In genomic region chr14:100022772-100023451, GRCh38 we compare ENCODE assay signal across 11 cellular contexts. TPM values are rescaled to one million over a fixed set of nuclear protein-coding genes. Genes with fewer than 3 reads are reported as not detected.
DNase-seq lines count a peak whose midpoint lies in the region; ATAC-seq and TF ChIP-seq lines count a peak whose summit lies in the region.
"Had no signal": no experiment of that assay in that cellular context is flagged by ENCODE, and none has a peak within 500 bp of the region (broad histone marks: within the 10 kb centered on the region; RNA-seq: fewer than 3 reads in every experiment).

No MANE protein-coding gene starts in this region.

- no peaks in the 10 kb centered on the region for H3K27me3 Mint-ChIP-seq in activated T-cell treated with anti-CD3 and anti-CD28 coated beads, Interleukin-2, amount 50 U/mL, for 72 hours (ENCODE audit: low read depth)
- no peaks in the 10 kb centered on the region for H3K27me3 Mint-ChIP-seq in activated CD4-positive, alpha-beta T cell treated with anti-CD3 and anti-CD28 coated beads, Interleukin-2, amount 10 ng/mL, durations not matched to agents 7 days and 5 days
- H3K27me3 Mint-ChIP-seq: activated CD4-positive, alpha-beta memory T cell treated with anti-CD3 and anti-CD28 coated beads for 36 hours; activated naive CD8-positive, alpha-beta T cell treated with anti-CD3 and anti-CD28 coated beads for 36 hours had no signal

- H3K9ac ChIP-seq in skeletal muscle satellite cell (ENCODE audit: low read depth, low read length): peak overlapping the region; percentile 25

- no peaks in the 10 kb centered on the region for H3K36me3 Mint-ChIP-seq in activated T-cell treated with anti-CD3 and anti-CD28 coated beads, Interleukin-2, amount 50 U/mL, for 72 hours (ENCODE audit: insufficient read depth in 2 of 2)
- no peaks in the 10 kb centered on the region for H3K36me3 Mint-ChIP-seq in activated CD4-positive, alpha-beta T cell treated with anti-CD3 and anti-CD28 coated beads, Interleukin-2, amount 10 ng/mL, durations not matched to agents 7 days and 5 days (ENCODE audit: low read depth)
- H3K36me3 Mint-ChIP-seq: activated CD4-positive, alpha-beta memory T cell treated with anti-CD3 and anti-CD28 coated beads for 36 hours; activated naive CD8-positive, alpha-beta T cell treated with anti-CD3 and anti-CD28 coated beads for 36 hours had no signal

- peak; percentile 72 for DNase-seq in NCI-H446 treated with DMSO at 0.1 percent for 48 hours (lab: John Stamatoyannopoulos, UW)
- DNase-seq in foreskin keratinocyte: peak; percentile 17 to 52
- no peak for DNase-seq in activated T-cell treated with anti-CD3 and anti-CD28 coated beads, Interleukin-2, amount 50 U/mL, for 72 hours
- no peak for DNase-seq in KBM-7
- DNase-seq in activated CD4-positive, alpha-beta T cell treated with anti-CD3 and anti-CD28 coated beads, Interleukin-2, amount 10 ng/mL, durations not matched to agents 7 days and 5 days: no peak
- DNase-seq: activated CD4-positive, alpha-beta memory T cell treated with anti-CD3 and anti-CD28 coated beads for 36 hours; activated naive CD8-positive, alpha-beta T cell treated with anti-CD3 and anti-CD28 coated beads for 36 hours; kidney had no signal

- peaks cover 12% of the 10 kb centered on the region for H3K4me1 Mint-ChIP-seq in activated T-cell treated with anti-CD3 and anti-CD28 coated beads, Interleukin-2, amount 50 U/mL, for 72 hours (ENCODE audit: low read depth)
- H3K4me1 Mint-ChIP-seq in activated CD4-positive, alpha-beta T cell treated with anti-CD3 and anti-CD28 coated beads, Interleukin-2, amount 10 ng/mL, durations not matched to agents 7 days and 5 days: peaks cover 8% of the 10 kb centered on the region

- H3K27me3 ChIP-seq in foreskin keratinocyte: no peaks in the 10 kb centered on the region
- H3K27me3 ChIP-seq in skeletal muscle satellite cell (ENCODE audit: control insufficient read depth, insufficient read depth, low read length): no peaks in the 10 kb centered on the region
- H3K27me3 ChIP-seq: vagina had no signal

- no peaks in the 10 kb centered on the region for H3K9me3 Mint-ChIP-seq in activated T-cell treated with anti-CD3 and anti-CD28 coated beads, Interleukin-2, amount 50 U/mL, for 72 hours
- H3K9me3 Mint-ChIP-seq in activated CD4-positive, alpha-beta T cell treated with anti-CD3 and anti-CD28 coated beads, Interleukin-2, amount 10 ng/mL, durations not matched to agents 7 days and 5 days: no peaks in the 10 kb centered on the region
- H3K9me3 Mint-ChIP-seq: activated CD4-positive, alpha-beta memory T cell treated with anti-CD3 and anti-CD28 coated beads for 36 hours; activated naive CD8-positive, alpha-beta T cell treated with anti-CD3 and anti-CD28 coated beads for 36 hours had no signal

- peak; percentile 42 for ATAC-seq in foreskin keratinocyte
- no peak for ATAC-seq in activated T-cell treated with anti-CD3 and anti-CD28 coated beads, Interleukin-2, amount 50 U/mL, for 72 hours (replicated peaks in 1 of 2)

- TF ChIP-seq CTCF in HEK293 (tag by site-specific recombination; IDR thresholded peaks at IDR 0.05) (no peak), foreskin keratinocyte (conservative IDR thresholded peaks at IDR 0.05) (no peak)

- POLR2A ChIA-PET in HEK293 (lab: Yijun Ruan, JAX): interaction anchor here (0.6 to 0.8 kb wide), 2 partner anchors 134 to 1164 kb away, joined by 3 read pairs; no protein-coding TSS in a partner anchor
- POLR2A ChIA-PET in activated CD4-positive, alpha-beta T cell treated with anti-CD3 and anti-CD28 coated beads, Interleukin-2, amount 10 ng/mL, durations not matched to agents 7 days and 5 days (lab: Charles Lee): no interaction called here

- H3K4me1 ChIP-seq in HEK293 (ENCODE audit: control insufficient read depth, insufficient read depth, low read length): peaks cover 32% of the 10 kb centered on the region
- H3K4me1 ChIP-seq in foreskin keratinocyte: no peaks in the 10 kb centered on the region
- peaks cover 64% of the 10 kb centered on the region for H3K4me1 ChIP-seq in skeletal muscle satellite cell (ENCODE audit: control insufficient read depth, insufficient read depth, low read length)

- no peaks in the 10 kb centered on the region for H3K9me3 ChIP-seq in HEK293 (ENCODE audit: control insufficient read depth, insufficient read depth, low read depth, low read length)
- H3K9me3 ChIP-seq in skeletal muscle satellite cell (replicated peaks; ENCODE audit: low read length): no peaks in the 10 kb centered on the region
- H3K9me3 ChIP-seq: vagina had no signal

- no peak overlapping the region for H3K4me3 Mint-ChIP-seq in activated T-cell treated with anti-CD3 and anti-CD28 coated beads, Interleukin-2, amount 50 U/mL, for 72 hours
- no peak overlapping the region for H3K4me3 Mint-ChIP-seq in activated CD4-positive, alpha-beta T cell treated with anti-CD3 and anti-CD28 coated beads, Interleukin-2, amount 10 ng/mL, durations not matched to agents 7 days and 5 days
- H3K4me3 Mint-ChIP-seq: activated CD4-positive, alpha-beta memory T cell treated with anti-CD3 and anti-CD28 coated beads for 36 hours; activated naive CD8-positive, alpha-beta T cell treated with anti-CD3 and anti-CD28 coated beads for 36 hours had no signal

- no peak overlapping the region for H3K27ac ChIP-seq in HEK293 (ENCODE audit: extremely low read depth, low read depth, low read length)
- no peak overlapping the region for H3K27ac ChIP-seq in foreskin keratinocyte
- H3K27ac ChIP-seq: vagina had no signal

- H3K27ac Mint-ChIP-seq in activated T-cell treated with anti-CD3 and anti-CD28 coated beads, Interleukin-2, amount 50 U/mL, for 72 hours: no peak overlapping the region
- no peak overlapping the region for H3K27ac Mint-ChIP-seq in activated CD4-positive, alpha-beta T cell treated with anti-CD3 and anti-CD28 coated beads, Interleukin-2, amount 10 ng/mL, durations not matched to agents 7 days and 5 days
- H3K27ac Mint-ChIP-seq: activated CD4-positive, alpha-beta memory T cell treated with anti-CD3 and anti-CD28 coated beads for 36 hours; activated naive CD8-positive, alpha-beta T cell treated with anti-CD3 and anti-CD28 coated beads for 36 hours had no signal

- H3K36me3 ChIP-seq in HEK293 (ENCODE audit: control insufficient read depth in 2 of 2, insufficient read depth in 1 of 2, low read length in 2 of 2) (no peaks in the 10 kb centered on the region), skeletal muscle satellite cell (ENCODE audit: insufficient read depth, low read length) (no peaks in the 10 kb centered on the region)
- H3K36me3 ChIP-seq: vagina had no signal

- CTCF ChIA-PET in HEK293 (lab: Yijun Ruan, JAX): interaction anchor here (0.6 to 0.9 kb wide), 3 partner anchors 40 to 630 kb away, joined by 3 to 4 read pairs (median 3); no protein-coding TSS in a partner anchor
- CTCF ChIA-PET in activated CD4-positive, alpha-beta T cell treated with anti-CD3 and anti-CD28 coated beads, Interleukin-2, amount 10 ng/mL, durations not matched to agents 7 days and 5 days (lab: Charles Lee): interaction anchor here (0.6 kb wide), 1 partner anchor 80 kb away, joined by 3 read pairs; no protein-coding TSS in a partner anchor

- H3K4me3 ChIP-seq in HEK293 (ENCODE audit: low read depth, low read length) (no peak overlapping the region), skeletal muscle satellite cell (ENCODE audit: low read length) (no peak overlapping the region)
- H3K4me3 ChIP-seq: vagina had no signal

- peak overlapping the region; percentile 28 for H3K4me2 ChIP-seq in skeletal muscle satellite cell (ENCODE audit: low read length)

- in situ Hi-C loops in KBM-7 (cut with MboI; ENCODE audit: low pct_unique_long_range_greater_than_20kb, low sequenced_read_pairs): no loop called here

TF ChIP-seq in HEK293, 187 proteins besides CTCF, POLR2A, EP300 and RAD21 (continues in another document):
- TF ChIP-seq OVOL3 (tag by site-specific recombination; IDR thresholded peaks at IDR 0.05) (peak; percentile 69; the same call in 1 of the 2 replicates), ZNF175 (tag by site-specific recombination; IDR thresholded peaks at IDR 0.05) (no peak), ZSCAN5A (tag by site-specific recombination; IDR thresholded peaks at IDR 0.05) (no peak), EGR2 (tag by site-specific recombination; IDR thresholded peaks at IDR 0.05; ENCODE audit: low read depth) (peak; percentile 81), ZNF324 (tag by site-specific recombination; IDR thresholded peaks at IDR 0.05) (0 out of 2 replicates have a peak, but pooled peaks have one; percentile 47), ZNF19 (tag by site-specific recombination; IDR thresholded peaks at IDR 0.05; ENCODE audit: low read depth) (no peak), ZNF112 (tag by site-specific recombination; IDR thresholded peaks at IDR 0.05) (no peak)

RNA-seq across cellular contexts. Expression of gene EVL, which starts 42.3 kb away (rescaled TPM):
- 16.9 and 17.0 TPM in 2 replicates for total RNA-seq in foreskin keratinocyte
- polyA plus RNA-seq in foreskin keratinocyte: 16.8 and 20.6 TPM in 2 replicates
- 8.4 and 15.5 TPM in 2 replicates for total RNA-seq in skeletal muscle satellite cell (2012; rRNA removed)
- 100 to 1,000 TPM; 279 to 343 TPM for total RNA-seq in activated T-cell treated with anti-CD3 and anti-CD28 coated beads, Interleukin-2, amount 50 U/mL, for 72 hours
- total RNA-seq in activated CD4-positive, alpha-beta T cell treated with anti-CD3 and anti-CD28 coated beads, Interleukin-2, amount 10 ng/mL, durations not matched to agents 7 days and 5 days: 1,000 to 10,000 TPM; 1,017 to 1,048 TPM

Comparison
In these comparisons a context has a peak if more than half of its experiments do, and no peak if none do; other contexts are left out.
1. DNase-seq: peak in NCI-H446 treated with DMSO at 0.1 percent for 48 hours (single experiment) and foreskin keratinocyte (2 of 2); none in activated T-cell treated with anti-CD3 and anti-CD28 coated beads, Interleukin-2, amount 50 U/mL, for 72 hours (0 of 2), KBM-7 (single experiment) and activated CD4-positive, alpha-beta T cell treated with anti-CD3 and anti-CD28 coated beads, Interleukin-2, amount 10 ng/mL, durations not matched to agents 7 days and 5 days (single experiment).
2. RNA of gene EVL, which starts 42.3 kb away (total RNA-seq): 1,017 to 1,048 TPM in activated CD4-positive, alpha-beta T cell treated with anti-CD3 and anti-CD28 coated beads, Interleukin-2, amount 10 ng/mL, durations not matched to agents 7 days and 5 days and 279 to 343 TPM in activated T-cell treated with anti-CD3 and anti-CD28 coated beads, Interleukin-2, amount 50 U/mL, for 72 hours; 16.9 to 17.0 TPM in foreskin keratinocyte; every median in the first group is over 10 times any median in the second.